In the genomic region with DNA sequence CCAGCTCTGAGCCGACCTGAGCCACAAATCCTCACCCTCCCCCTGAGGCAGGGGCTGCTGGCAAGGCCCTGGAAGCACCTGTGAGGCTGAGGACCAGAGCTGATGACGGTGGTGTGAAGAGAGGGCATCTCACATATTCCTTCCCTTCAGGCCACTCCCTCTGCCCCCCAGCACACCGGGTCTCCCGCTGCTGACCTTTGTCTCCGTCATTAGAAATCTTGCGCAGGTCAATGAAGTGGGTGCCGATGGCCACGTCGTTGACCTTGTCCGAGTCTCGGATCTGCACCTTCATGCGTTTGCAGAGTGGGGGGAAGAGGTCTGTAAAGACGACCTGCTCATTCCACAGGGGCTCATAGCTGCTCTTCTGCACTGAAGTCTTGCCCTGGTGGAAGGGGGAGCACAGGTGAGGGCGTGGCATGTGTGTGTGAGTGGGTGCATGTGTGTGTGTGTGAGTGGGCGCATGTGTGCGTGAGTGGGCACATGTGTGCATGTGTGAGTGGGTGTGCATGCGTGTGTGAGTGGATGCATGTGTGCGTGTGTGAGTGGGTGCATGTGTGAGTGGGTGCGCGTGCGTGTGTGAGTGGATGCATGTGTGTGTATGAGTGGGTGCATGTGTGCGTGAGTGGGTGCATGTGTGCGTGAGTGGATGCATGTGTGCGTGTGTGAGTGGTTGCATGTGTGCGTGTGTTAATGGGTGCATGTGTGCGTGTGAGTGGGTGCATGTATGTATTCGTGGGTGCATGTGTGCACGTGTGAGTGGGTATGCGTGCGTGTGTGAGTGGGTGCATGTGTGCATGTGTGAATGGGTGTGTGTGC, we compare ENCODE assay signal across 19 cellular contexts. TPM values are rescaled to one million over a fixed set of nuclear protein-coding genes. Genes with fewer than 3 reads are reported as not detected.
DNase-seq lines count a peak whose midpoint lies in the region; ATAC-seq and TF ChIP-seq lines count a peak whose summit lies in the region.
"Had no signal": no experiment of that assay in that cellular context is flagged by ENCODE, and none has a peak within 500 bp of the region (broad histone marks: within the 10 kb centered on the region; RNA-seq: fewer than 3 reads in every experiment).

No MANE protein-coding gene starts in this region.

- ATAC-seq in Right ventricle myocardium inferior (no peak), GM21381 (IDR thresholded peaks at IDR 0.05; ENCODE audit: unreplicated experiment) (no peak)
- ATAC-seq: CD8-positive, alpha-beta T cell had no signal

- no peaks in the 10 kb centered on the region for H3K36me3 ChIP-seq in left ventricle myocardium inferior
- H3K36me3 ChIP-seq: BLaER1, SJSA1 had no signal

- H3K27ac ChIP-seq in left ventricle myocardium inferior (replicated peaks): no peak overlapping the region
- H3K27ac ChIP-seq: BLaER1, SJSA1 had no signal

- TF ChIP-seq CTCF in left ventricle myocardium inferior (IDR thresholded peaks at IDR 0.05; ENCODE audit: borderline replicate concordance) (no peak), brain (conservative IDR thresholded peaks at IDR 0.05) (no peak), nephron (IDR thresholded peaks at IDR 0.05; ENCODE audit: unreplicated experiment in 3 of 3) (no peak)

- H3K4me1 ChIP-seq in left ventricle myocardium inferior: peaks cover 29% of the 10 kb centered on the region
- H3K4me1 ChIP-seq: SJSA1 had no signal

- H3K4me1 Mint-ChIP-seq in brain (peaks cover 32% of the 10 kb centered on the region), nephron (peaks cover 43% of the 10 kb centered on the region)

- intact Hi-C loops in Right ventricle myocardium inferior (cut with DNase I) (no loop called here), left ventricle myocardium inferior (cut with micrococcal nuclease) (no loop called here)

- H3K9me3 Mint-ChIP-seq in brain (peaks cover 0 to 5% (median 0%) of the 10 kb centered on the region in 5 experiments), nephron (no peaks in the 10 kb centered on the region)
- H3K9me3 Mint-ChIP-seq: CD8-positive, alpha-beta T cell had no signal

- H3K4me3 Mint-ChIP-seq in brain (peak overlapping the region in 1 of 5 experiments; percentile 26), nephron (peak overlapping the region in 2 of 3 experiments; percentile 1 to 21)
- H3K4me3 Mint-ChIP-seq: CD8-positive, alpha-beta T cell had no signal

- peaks cover 3% of the 10 kb centered on the region for H3K27me3 Mint-ChIP-seq in brain
- H3K27me3 Mint-ChIP-seq in nephron (ENCODE audit: low read depth): peaks cover 10% of the 10 kb centered on the region

- H3K36me3 Mint-ChIP-seq in brain (no peaks in the 10 kb centered on the region), nephron (ENCODE audit: low read depth) (no peaks in the 10 kb centered on the region)
- H3K36me3 Mint-ChIP-seq: CD8-positive, alpha-beta T cell had no signal

- DNase-seq in Right ventricle myocardium inferior (ENCODE audit: missing footprints) (peak; percentile 55), left ventricle myocardium inferior (no peak), midbrain (lab: John Stamatoyannopoulos, UW) (no peak), amniotic stem cell (lab: John Stamatoyannopoulos, UW) (no peak)
- DNase-seq in activated naive CD4-positive, alpha-beta T cell treated with Interleukin-2 at 50 U/mL for 16 hours: no peak
- DNase-seq: CD8-positive, alpha-beta T cell; DND-41; GOT3; MV-4-11; NCI-H1930; NCI-H2171; NCI-H446; RPMI8226 had no signal

- H3K27ac Mint-ChIP-seq in brain: peak overlapping the region in 4 of 5 experiments; percentile 15 to 59 (median 34)
- H3K27ac Mint-ChIP-seq in nephron: peak overlapping the region in 2 of 3 experiments; percentile 10 to 73
- H3K27ac Mint-ChIP-seq: CD8-positive, alpha-beta T cell had no signal

- H3K4me3 ChIP-seq in left ventricle myocardium inferior: no peak overlapping the region
- H3K4me3 ChIP-seq: BLaER1, SJSA1 had no signal

- H3K9me3 ChIP-seq in left ventricle myocardium inferior (replicated peaks): no peaks in the 10 kb centered on the region
- H3K9me3 ChIP-seq: BLaER1, SJSA1 had no signal

- no peaks in the 10 kb centered on the region for H3K27me3 ChIP-seq in left ventricle myocardium inferior (ENCODE audit: low read depth)
- H3K27me3 ChIP-seq: BLaER1, SJSA1 had no signal

RNA-seq across cellular contexts. Expression of a gene that starts 4.5 kb away (rescaled TPM):
- 0.08 TPM for total RNA-seq in Right ventricle myocardium inferior
- not detected for total RNA-seq in left ventricle myocardium inferior
- polyA plus RNA-seq in brain (ENCODE audit: insufficient read depth, low read depth, low replicate concordance): 0.17 TPM
- total RNA-seq: HT1080, SJSA1 had no signal
